In genomic region chr5:139272471-139273321, GRCh38 we compare ENCODE assay signal across 8 cellular contexts. TPM values are rescaled to one million over a fixed set of nuclear protein-coding genes. Genes with fewer than 3 reads are reported as not detected.
A peak's percentile ranks its signal among the peaks of the same experiment; 100 is the strongest.
DNase-seq lines count a peak whose midpoint lies in the region; ATAC-seq and TF ChIP-seq lines count a peak whose summit lies in the region.

No MANE protein-coding gene starts in this region.

- H3K27ac ChIP-seq in DND-41 (ENCODE audit: low read length), result peak overlapping the region; percentile 75
- no peak overlapping the region for H3K27ac ChIP-seq in KMS-11
- peak overlapping the region in 3 of 4 donors; percentile 81 to 87 (median 82) for H3K27ac ChIP-seq in gastroesophageal sphincter
- peak overlapping the region; percentile 80 to 87 (median 83) for H3K27ac ChIP-seq in stomach

- H3K9me3 ChIP-seq in DND-41 (ENCODE audit: insufficient read depth, low read length, severe bottlenecking) (no peaks in the 10 kb centered on the region), gastroesophageal sphincter (no peaks in the 10 kb centered on the region), stomach (no peaks in the 10 kb centered on the region)

- peak overlapping the region; percentile 85 for H3K4me3 Mint-ChIP-seq in activated CD4-positive, alpha-beta memory T cell treated with anti-CD3 and anti-CD28 coated beads, Interleukin-2, amount 10 ng/mL, durations not matched to agents 7 days and 5 days

- CTCF ChIA-PET in activated CD4-positive, alpha-beta memory T cell treated with anti-CD3 and anti-CD28 coated beads, Interleukin-2, amount 10 ng/mL, durations not matched to agents 7 days and 5 days (lab: Charles Lee), result interaction anchor here (0.5 to 2.4 kb wide), 7 partner anchors 10 to 731 kb away, joined by 3 to 11 read pairs (median 4); partner anchors contain the start of gene MATR3

- POLR2A ChIA-PET in activated CD4-positive, alpha-beta memory T cell treated with anti-CD3 and anti-CD28 coated beads, Interleukin-2, amount 10 ng/mL, durations not matched to agents 7 days and 5 days (lab: Charles Lee), result interaction anchor here (0.6 to 11.0 kb wide), 11 partner anchors 9 to 729 kb away, joined by 3 to 175 read pairs (median 3); partner anchors contain the start of genes MATR3, PAIP2 and SIL1

- DNase-seq in DND-41 (peak; percentile 80), stomach (no peak), NCI-H1930 (lab: John Stamatoyannopoulos, UW) (no peak), NCI-H446 treated with DMSO at 0.1 percent for 48 hours (lab: John Stamatoyannopoulos, UW) (no peak)
- peak; percentile 45 for DNase-seq in activated CD4-positive, alpha-beta memory T cell treated with anti-CD3 and anti-CD28 coated beads, Interleukin-2, amount 10 ng/mL, durations not matched to agents 7 days and 5 days

- peak overlapping the region; percentile 81 for H3K27ac Mint-ChIP-seq in activated CD4-positive, alpha-beta memory T cell treated with anti-CD3 and anti-CD28 coated beads, Interleukin-2, amount 10 ng/mL, durations not matched to agents 7 days and 5 days

- H3K36me3 ChIP-seq in DND-41 (ENCODE audit: insufficient read depth, low read length) (peaks cover 22% of the 10 kb centered on the region), KMS-11 (ENCODE audit: insufficient read depth) (peaks cover 19% of the 10 kb centered on the region), gastroesophageal sphincter (peaks cover 0 to 5% of the 10 kb centered on the region in 2 donors), stomach (peaks cover 0 to 2% (median 0%) of the 10 kb centered on the region in 4 donors)

- peaks cover 57% of the 10 kb centered on the region for H3K4me1 Mint-ChIP-seq in activated CD4-positive, alpha-beta memory T cell treated with anti-CD3 and anti-CD28 coated beads, Interleukin-2, amount 10 ng/mL, durations not matched to agents 7 days and 5 days

- peak overlapping the region in 1 of 2 experiments; percentile 74; a peak in 3 of 4 replicates for H3K4me3 ChIP-seq in DND-41 (ENCODE audit: low read depth in 1 of 2, low read length in 2 of 2)
- H3K4me3 ChIP-seq in KMS-11 (IDR thresholded peaks at IDR 0.05; ENCODE audit: insufficient read depth, low read depth, low read length), result no peak overlapping the region
- H3K4me3 ChIP-seq in gastroesophageal sphincter, result peak overlapping the region in 1 of 2 donors; percentile 64
- peak overlapping the region in 3 of 4 donors; percentile 52 to 63 (median 54) for H3K4me3 ChIP-seq in stomach

- H3K27me3 Mint-ChIP-seq in activated CD4-positive, alpha-beta memory T cell treated with anti-CD3 and anti-CD28 coated beads, Interleukin-2, amount 10 ng/mL, durations not matched to agents 7 days and 5 days, result peaks cover 4% of the 10 kb centered on the region

- TF ChIP-seq POLR2A in gastroesophageal sphincter (IDR thresholded peaks at IDR 0.05) (no peak), stomach (IDR thresholded peaks at IDR 0.05) (no peak)

- WGBS in gastroesophageal sphincter (ENCODE audit: low coverage in 1 of 2), 2 donors, result 69 to 86% methylated on average over 4 to 6 of the region's 6 CpGs
- WGBS in stomach, 5 donors, result 50 to 68% (median 61%) methylated on average over 6 of the region's 6 CpGs

- H3K4me1 ChIP-seq in DND-41 (ENCODE audit: insufficient read depth, low read length), result peaks cover 60% of the 10 kb centered on the region
- H3K4me1 ChIP-seq in KMS-11 (ENCODE audit: low read depth, poor library complexity, severe bottlenecking), result peaks cover 66% of the 10 kb centered on the region
- H3K4me1 ChIP-seq in gastroesophageal sphincter, result peaks cover 5 to 78% (median 15%) of the 10 kb centered on the region in 3 donors
- H3K4me1 ChIP-seq in stomach, result peaks cover 29 to 73% (median 55%) of the 10 kb centered on the region in 4 donors

- H3K9me3 Mint-ChIP-seq in activated CD4-positive, alpha-beta memory T cell treated with anti-CD3 and anti-CD28 coated beads, Interleukin-2, amount 10 ng/mL, durations not matched to agents 7 days and 5 days, result no peaks in the 10 kb centered on the region

- TF ChIP-seq EP300 in gastroesophageal sphincter (IDR thresholded peaks at IDR 0.05), result no peak
- TF ChIP-seq EP300 in stomach (IDR thresholded peaks at IDR 0.05), result no peak

- ATAC-seq in DND-41 (ENCODE audit: insufficient read depth, low read depth), result peak; percentile 79
- no peak for ATAC-seq in gastroesophageal sphincter
- ATAC-seq in HG03457 (IDR thresholded peaks at IDR 0.05; ENCODE audit: unreplicated experiment), result no peak

- H3K27me3 ChIP-seq in DND-41 (ENCODE audit: insufficient read depth, low read length, poor library complexity) (no peaks in the 10 kb centered on the region), KMS-11 (ENCODE audit: insufficient read depth, low read depth) (no peaks in the 10 kb centered on the region), gastroesophageal sphincter (no peaks in the 10 kb centered on the region), stomach (no peaks in the 10 kb centered on the region)

- TF ChIP-seq CTCF in DND-41 (IDR thresholded peaks at IDR 0.05; ENCODE audit: borderline replicate concordance, extremely low read depth, low read length, poor library complexity, severe bottlenecking) (no peak), KMS-11 (conservative IDR thresholded peaks at IDR 0.05; ENCODE audit: low read depth, low read length) (no peak), gastroesophageal sphincter (IDR thresholded peaks at IDR 0.05) (no peak), stomach (IDR thresholded peaks at IDR 0.05) (no peak)

- H4K20me1 ChIP-seq in DND-41 (ENCODE audit: insufficient read depth, low read length) (peaks cover 8% of the 10 kb centered on the region; the same call in 1 of the 2 replicates), KMS-11 (ENCODE audit: insufficient read depth) (no peaks in the 10 kb centered on the region)

- peaks cover 11% of the 10 kb centered on the region for H3K36me3 Mint-ChIP-seq in activated CD4-positive, alpha-beta memory T cell treated with anti-CD3 and anti-CD28 coated beads, Interleukin-2, amount 10 ng/mL, durations not matched to agents 7 days and 5 days (ENCODE audit: low read depth)

- peak overlapping the region; percentile 67 for H3K9ac ChIP-seq in DND-41 (ENCODE audit: low read depth, low read length)
- no peak overlapping the region for H3K9ac ChIP-seq in KMS-11

- peak overlapping the region; percentile 83 for H3K4me2 ChIP-seq in DND-41 (ENCODE audit: insufficient read depth, low read length)
- H3K4me2 ChIP-seq in KMS-11, result peak overlapping the region; percentile 87; the same call in 1 of the 2 replicates

- H2AFZ ChIP-seq in DND-41 (ENCODE audit: low read depth, low read length), result peak overlapping the region; percentile 41
- 0 out of 2 replicates have a peak overlapping the region, but pooled peaks have one; percentile 82 for H2AFZ ChIP-seq in KMS-11 (ENCODE audit: low read depth)

- H3K79me2 ChIP-seq in DND-41 (ENCODE audit: insufficient read depth, low read length), result peaks cover 46% of the 10 kb centered on the region
- peaks cover 37% of the 10 kb centered on the region for H3K79me2 ChIP-seq in KMS-11 (ENCODE audit: insufficient read depth, low read depth)

- intact Hi-C loops in stomach (cut with DNase I; ENCODE audit: low total_unique reads), result no loop called here

RNA-seq across cellular contexts. Expression of gene MATR3, which starts 20.8 kb away (rescaled TPM):
- 100 to 1,000 TPM; 168 to 193 TPM for total RNA-seq in activated CD4-positive, alpha-beta memory T cell treated with anti-CD3 and anti-CD28 coated beads, Interleukin-2, amount 10 ng/mL, durations not matched to agents 7 days and 5 days
- 100 to 1,000 TPM; 194 to 326 (median 314) TPM for total RNA-seq in gastroesophageal sphincter
- 100 to 1,000 TPM in 4 of 5 donors, 10 to 100 TPM in 1; 73.6 to 352 (median 176) TPM for total RNA-seq in stomach
- polyA plus RNA-seq in stomach, result 10 to 100 TPM; 68.2 to 86.0 (median 73.9) TPM

Comparison
In these comparisons a context has a peak if more than half of its experiments do, and no peak if none do; other contexts are left out.
1. DNase-seq: peak in DND-41 (single experiment) and activated CD4-positive, alpha-beta memory T cell treated with anti-CD3 and anti-CD28 coated beads, Interleukin-2, amount 10 ng/mL, durations not matched to agents 7 days and 5 days (single experiment); none in stomach (single experiment), NCI-H1930 (0 of 2) and NCI-H446 treated with DMSO at 0.1 percent for 48 hours (single experiment).